Comparison of ENCODE assay signal across 9 cellular contexts in genomic region chr14:23556700-23557440, GRCh38. TPM values are rescaled to one million over a fixed set of nuclear protein-coding genes. Genes with fewer than 3 reads are reported as not detected.
DNase-seq lines count a peak whose midpoint lies in the region; ATAC-seq, FAIRE-seq and TF ChIP-seq lines count a peak whose summit lies in the region.
"Had no signal": no experiment of that assay in that cellular context is flagged by ENCODE, and none has a peak within 500 bp of the region (broad histone marks: within the 10 kb centered on the region; RNA-seq: fewer than 3 reads in every experiment).

No MANE protein-coding gene starts in this region.

- H4K20me1 ChIP-seq in OCI-LY3 (ENCODE audit: insufficient read depth, low read length) (no peaks in the 10 kb centered on the region), endothelial cell of umbilical vein (replicated peaks; ENCODE audit: control insufficient read depth, extremely low read depth, insufficient read depth, low read length) (no peaks in the 10 kb centered on the region)

- TF ChIP-seq POLR2A in endothelial cell of umbilical vein (IDR thresholded peaks at IDR 0.05; ENCODE audit: low read depth, low read length): no peak

- CTCF ChIA-PET in endothelial cell of umbilical vein (lab: Charles Lee): interaction anchor here (0.9 to 12.3 kb wide), 3 partner anchors 17 to 78 kb away, joined by 3 to 416 read pairs (median 3); no protein-coding TSS in a partner anchor

- FAIRE-seq in endothelial cell of umbilical vein (lab: Jason Lieb, UNC): no peak

- H3K27me3 ChIP-seq in OCI-LY3 (ENCODE audit: low read depth, low read length) (no peaks in the 10 kb centered on the region), endothelial cell of umbilical vein (ENCODE audit: control insufficient read depth in 2 of 2, insufficient read depth in 2 of 2, low read length in 2 of 2) (no peaks in the 10 kb centered on the region), parathyroid adenoma (ENCODE audit: control insufficient read depth, insufficient read depth, low read length) (no peaks in the 10 kb centered on the region)

- peak; percentile 45 for DNase-seq in GM12865 (ENCODE audit: low read depth)
- DNase-seq in endothelial cell of umbilical vein (ENCODE audit: low read depth, low spot score): no peak
- DNase-seq in cerebellar cortex (ENCODE audit: low spot score): no peak
- no peak for DNase-seq in GM13977 (ENCODE audit: low spot score)

- peak overlapping the region; percentile 99 for H3K4me2 ChIP-seq in OCI-LY3 (ENCODE audit: low read length)
- H3K4me2 ChIP-seq in endothelial cell of umbilical vein (ENCODE audit: insufficient read depth, low read length): peak overlapping the region; percentile 94
- H3K4me2 ChIP-seq in parathyroid adenoma (ENCODE audit: low read length): peak overlapping the region; percentile 92

- H3K9ac ChIP-seq in OCI-LY3 (ENCODE audit: low read length): peak overlapping the region; percentile 91
- peak overlapping the region; percentile 77 for H3K9ac ChIP-seq in endothelial cell of umbilical vein (replicated peaks; ENCODE audit: extremely low read depth, insufficient read depth, low read length)
- H3K9ac ChIP-seq in parathyroid adenoma: peak overlapping the region; percentile 81

- H3K27ac ChIP-seq in OCI-LY3 (ENCODE audit: low read length): peak overlapping the region; percentile 67
- H3K27ac ChIP-seq in endothelial cell of umbilical vein (ENCODE audit: insufficient read depth, low read depth, low read length): peak overlapping the region; percentile 52
- peak overlapping the region; percentile 97 for H3K27ac ChIP-seq in parathyroid adenoma

- no TSS peak for BruUV-seq in endothelial cell of umbilical vein (replicated peaks; lab: Mats Ljungman, UMichigan)

- dilution Hi-C loops in endothelial cell of umbilical vein (cut with MboI; ENCODE audit: extremely low pct_ligation_motif_present, low sequenced_read_pairs): no loop called here

- H3K4me1 ChIP-seq in OCI-LY3 (ENCODE audit: low read length) (peaks cover 19% of the 10 kb centered on the region), endothelial cell of umbilical vein (ENCODE audit: control insufficient read depth, extremely low read depth, insufficient read depth, low read length) (peaks cover 12% of the 10 kb centered on the region), parathyroid adenoma (peaks cover 9% of the 10 kb centered on the region)

- TF ChIP-seq CTCF in GM12865 (IDR thresholded peaks at IDR 0.05; ENCODE audit: insufficient read depth, low read depth, low read length, missing control alignments) (no peak), OCI-LY3 (IDR thresholded peaks at IDR 0.05; ENCODE audit: low read depth, low read length) (no peak), endothelial cell of umbilical vein (IDR thresholded peaks at IDR 0.05; ENCODE audit: extremely low read depth in 1 of 2, insufficient read depth in 1 of 2, low read depth in 1 of 2, low read length in 2 of 2) (no peak), parathyroid adenoma (IDR thresholded peaks at IDR 0.05) (no peak), GM13977 (IDR thresholded peaks at IDR 0.05; ENCODE audit: extremely low read depth, insufficient read depth, missing control alignments) (no peak)

- in situ Hi-C loops in GM13977 (cut with MboI; ENCODE audit: low pct_unique_long_range_greater_than_20kb, low sequenced_read_pairs, unreplicated experiment): no loop called here

- H2AFZ ChIP-seq in OCI-LY3 (ENCODE audit: low read depth, low read length): peak overlapping the region; percentile 70; the same call in 1 of the 2 replicates
- H2AFZ ChIP-seq in endothelial cell of umbilical vein (ENCODE audit: low read depth, low read length): peak overlapping the region; percentile 78
- H2AFZ ChIP-seq in parathyroid adenoma: peak overlapping the region; percentile 99

- POLR2A ChIA-PET in endothelial cell of umbilical vein (lab: Charles Lee): no interaction called here

- peaks cover 32% of the 10 kb centered on the region for H3K36me3 ChIP-seq in OCI-LY3 (replicated peaks; ENCODE audit: low read depth, low read length)
- H3K36me3 ChIP-seq in endothelial cell of umbilical vein (ENCODE audit: control insufficient read depth in 2 of 2, extremely low read depth in 1 of 2, insufficient read depth in 2 of 2, low read length in 2 of 2): peaks cover 0 to 9% of the 10 kb centered on the region in 2 experiments
- H3K36me3 ChIP-seq in parathyroid adenoma (ENCODE audit: control insufficient read depth, insufficient read depth, low read length): no peaks in the 10 kb centered on the region

- intact Hi-C loops in endothelial cell of umbilical vein (cut with micrococcal nuclease): loop anchor here (1.0 kb wide), 1 partner anchor 88 kb away; the partner anchor contains the start of gene NGDN

- H3K9me3 ChIP-seq in OCI-LY3 (ENCODE audit: insufficient read depth, low read length): no peaks in the 10 kb centered on the region
- H3K9me3 ChIP-seq in endothelial cell of umbilical vein (replicated peaks; ENCODE audit: control insufficient read depth, insufficient read depth, low read length): no peaks in the 10 kb centered on the region
- H3K9me3 ChIP-seq in parathyroid adenoma (ENCODE audit: control insufficient read depth, low read length): no peaks in the 10 kb centered on the region

- H3K9me1 ChIP-seq in endothelial cell of umbilical vein (replicated peaks; ENCODE audit: control insufficient read depth, extremely low read depth, insufficient read depth, low read length): no peaks in the 10 kb centered on the region

- peaks cover 29% of the 10 kb centered on the region for H3K79me2 ChIP-seq in OCI-LY3 (ENCODE audit: low read length)
- peaks cover 11% of the 10 kb centered on the region for H3K79me2 ChIP-seq in endothelial cell of umbilical vein (ENCODE audit: control insufficient read depth, insufficient read depth, low read length)
- H3K79me2 ChIP-seq in parathyroid adenoma: no peaks in the 10 kb centered on the region

- ATAC-seq in HG02840 (IDR thresholded peaks at IDR 0.05; ENCODE audit: low FRiP score, unreplicated experiment) (no peak), GM18861 (IDR thresholded peaks at IDR 0.05; ENCODE audit: unreplicated experiment) (no peak)

- peak overlapping the region; percentile 86 for H3K4me3 ChIP-seq in GM12865 (ENCODE audit: low read depth, low read length)
- peak overlapping the region; percentile 97 for H3K4me3 ChIP-seq in OCI-LY3 (ENCODE audit: low read length)
- H3K4me3 ChIP-seq in endothelial cell of umbilical vein (replicated peaks in 1 of 3; ENCODE audit: insufficient read depth in 1 of 3, low read depth in 1 of 3, low read length in 3 of 3): peak overlapping the region; percentile 63 to 83 (median 79)
- H3K4me3 ChIP-seq in parathyroid adenoma (ENCODE audit: low read depth, low read length): peak overlapping the region; percentile 92

TF ChIP-seq in endothelial cell of umbilical vein, 7 proteins besides CTCF, POLR2A, EP300 and RAD21:
- no peak for TF ChIP-seq MAX (IDR thresholded peaks at IDR 0.05; ENCODE audit: insufficient read depth, insufficient read length)
- TF ChIP-seq JUN (IDR thresholded peaks at IDR 0.05; ENCODE audit: borderline replicate concordance, insufficient read depth, insufficient read length, low read depth): no peak
- TF ChIP-seq FOS (IDR thresholded peaks at IDR 0.05; ENCODE audit: borderline replicate concordance, insufficient read depth, low read length): no peak
- TF ChIP-seq GATA2 (IDR thresholded peaks at IDR 0.05; ENCODE audit: insufficient read depth, insufficient read length, low read depth, low read length): no peak
- TF ChIP-seq EZH2 (IDR thresholded peaks at IDR 0.05; ENCODE audit: borderline replicate concordance, low read depth, low read length, severe bottlenecking): no peak
- TF ChIP-seq MYC (IDR thresholded peaks at IDR 0.05; ENCODE audit: low read depth, low read length): no peak

RNA-seq across cellular contexts. Expression of gene THTPA, which starts 0.8 kb away (rescaled TPM):
- total RNA-seq in endothelial cell of umbilical vein: 9.8 and 12.5 TPM in 2 replicates
- 9.5 and 10.8 TPM in 2 replicates for polyA plus RNA-seq in endothelial cell of umbilical vein
- 4.9 and 5.7 TPM in 2 replicates for polyA plus RNA-seq in endothelial cell of umbilical vein (2011; cell fraction: cytosol; rRNA removed)
- polyA plus RNA-seq in endothelial cell of umbilical vein (2011; cell fraction: nucleus; rRNA removed): 31.7 and 46.4 TPM in 2 replicates
- polyA plus RNA-seq in endothelial cell of umbilical vein (2012): 9.3 and 9.5 TPM in 2 replicates
- 9.5 and 12.1 TPM in 2 replicates for polyA minus RNA-seq in endothelial cell of umbilical vein
- 11.2 TPM for polyA minus RNA-seq in endothelial cell of umbilical vein (2011; cell fraction: cytosol; rRNA and poly(A)+ RNA removed)
- 7.0 and 10.4 TPM in 2 replicates for polyA minus RNA-seq in endothelial cell of umbilical vein (2011; cell fraction: nucleus; rRNA and poly(A)+ RNA removed)

RNA-seq across cellular contexts. Expression of gene ZFHX2, which starts 5.3 kb away (rescaled TPM):
- 2.0 and 2.3 TPM in 2 replicates for total RNA-seq in endothelial cell of umbilical vein
- 0.21 and 0.25 TPM in 2 replicates for polyA plus RNA-seq in endothelial cell of umbilical vein
- polyA plus RNA-seq in endothelial cell of umbilical vein (2011; cell fraction: cytosol; rRNA removed): 0.14 and 0.17 TPM in 2 replicates
- polyA plus RNA-seq in endothelial cell of umbilical vein (2011; cell fraction: nucleus; rRNA removed): 0.50 and 0.86 TPM in 2 replicates
- 0.94 and 1.1 TPM in 2 replicates for polyA plus RNA-seq in endothelial cell of umbilical vein (2012)
- polyA minus RNA-seq in endothelial cell of umbilical vein: 0.53 and 1.1 TPM in 2 replicates
- not detected for polyA minus RNA-seq in endothelial cell of umbilical vein (2011; cell fraction: cytosol; rRNA and poly(A)+ RNA removed)
- polyA minus RNA-seq in endothelial cell of umbilical vein (2011; cell fraction: nucleus; rRNA and poly(A)+ RNA removed): 1.6 and 1.7 TPM in 2 replicates

RNA-seq across cellular contexts. Expression of gene AP1G2, which starts 10.7 kb away (rescaled TPM):
- total RNA-seq in endothelial cell of umbilical vein: 30.5 and 39.0 TPM in 2 replicates
- polyA plus RNA-seq in endothelial cell of umbilical vein: 55.8 and 63.2 TPM in 2 replicates
- 23.2 and 24.6 TPM in 2 replicates for polyA plus RNA-seq in endothelial cell of umbilical vein (2011; cell fraction: cytosol; rRNA removed)
- 353 and 440 TPM in 2 replicates for polyA plus RNA-seq in endothelial cell of umbilical vein (2011; cell fraction: nucleus; rRNA removed)
- polyA plus RNA-seq in endothelial cell of umbilical vein (2012): 41.4 and 64.3 TPM in 2 replicates
- polyA minus RNA-seq in endothelial cell of umbilical vein: 42.1 and 48.4 TPM in 2 replicates
- 23.1 TPM for polyA minus RNA-seq in endothelial cell of umbilical vein (2011; cell fraction: cytosol; rRNA and poly(A)+ RNA removed)
- 55.4 and 59.4 TPM in 2 replicates for polyA minus RNA-seq in endothelial cell of umbilical vein (2011; cell fraction: nucleus; rRNA and poly(A)+ RNA removed)

RNA-seq across cellular contexts. Expression of gene JPH4, which starts 21.7 kb away (rescaled TPM):
- not detected in 2 replicates for total RNA-seq in endothelial cell of umbilical vein
- polyA plus RNA-seq in endothelial cell of umbilical vein: 0.06 TPM in 1 of 2 replicates, not detected in the other
- polyA plus RNA-seq in endothelial cell of umbilical vein (2011; cell fraction: cytosol; rRNA removed): not detected in 2 replicates
- 0.08 TPM in 1 of 2 replicates, not detected in the other for polyA plus RNA-seq in endothelial cell of umbilical vein (2011; cell fraction: nucleus; rRNA removed)
- polyA plus RNA-seq in endothelial cell of umbilical vein (2012): 0.10 TPM in 1 of 2 replicates, not detected in the other
- not detected in 2 replicates for polyA minus RNA-seq in endothelial cell of umbilical vein
- not detected for polyA minus RNA-seq in endothelial cell of umbilical vein (2011; cell fraction: cytosol; rRNA and poly(A)+ RNA removed)
- polyA minus RNA-seq in endothelial cell of umbilical vein (2011; cell fraction: nucleus; rRNA and poly(A)+ RNA removed): not detected in 2 replicates
- total RNA-seq: T-helper 2 cell treated with Interferon-gamma antibody and Interleukin-4, amounts not matched to agents 100 ng/mL and 5 ng/mL, for 36 hours had no signal
